In genomic region chr1:62689524-62689923, GRCh38 we compare ENCODE assay signal across 8 cellular contexts. TPM values are rescaled to one million over a fixed set of nuclear protein-coding genes. Genes with fewer than 3 reads are reported as not detected.
DNase-seq lines count a peak whose midpoint lies in the region; ATAC-seq and TF ChIP-seq lines count a peak whose summit lies in the region.

No MANE protein-coding gene starts in this region.

- H3K27me3 ChIP-seq in iPS-18a (ENCODE audit: control insufficient read depth, insufficient read depth, low read length) (no peaks in the 10 kb centered on the region), suprapubic skin (no peaks in the 10 kb centered on the region), HAP-1 (ENCODE audit: low read depth) (no peaks in the 10 kb centered on the region)

- no peak for TF ChIP-seq EP300 in suprapubic skin (IDR thresholded peaks at IDR 0.05)

- H3K4me3 Mint-ChIP-seq in activated CD4-positive, alpha-beta T cell treated with anti-CD3 and anti-CD28 coated beads, Interleukin-2, amount 10 ng/mL, durations not matched to agents 24 days and 14 days = peak overlapping the region; percentile 46
- peak overlapping the region; percentile 86 for H3K4me3 Mint-ChIP-seq in activated naive CD8-positive, alpha-beta T cell treated with anti-CD3 and anti-CD28 coated beads, Interleukin-2, amount 50 U/mL, for 24 hours

- no peak overlapping the region for H3K9ac ChIP-seq in iPS-18a (ENCODE audit: low read length)

- H3K36me3 ChIP-seq in iPS-18a (ENCODE audit: control insufficient read depth, low read depth, low read length) (no peaks in the 10 kb centered on the region), suprapubic skin (no peaks in the 10 kb centered on the region), HAP-1 (replicated peaks) (no peaks in the 10 kb centered on the region)

- H3K36me3 Mint-ChIP-seq in activated CD4-positive, alpha-beta T cell treated with anti-CD3 and anti-CD28 coated beads, Interleukin-2, amount 10 ng/mL, durations not matched to agents 24 days and 14 days (ENCODE audit: low read depth) = peaks cover 1% of the 10 kb centered on the region
- H3K36me3 Mint-ChIP-seq in activated naive CD8-positive, alpha-beta T cell treated with anti-CD3 and anti-CD28 coated beads, Interleukin-2, amount 50 U/mL, for 24 hours (ENCODE audit: low read depth) = no peaks in the 10 kb centered on the region

- H3K4me1 ChIP-seq in iPS-18a (ENCODE audit: control insufficient read depth, low read depth, low read length) = peaks cover 11% of the 10 kb centered on the region
- H3K4me1 ChIP-seq in suprapubic skin = peaks cover 52% of the 10 kb centered on the region
- peaks cover 32% of the 10 kb centered on the region for H3K4me1 ChIP-seq in HAP-1

- peak; percentile 75 for ATAC-seq in activated naive CD8-positive, alpha-beta T cell treated with anti-CD3 and anti-CD28 coated beads, Interleukin-2, amount 50 U/mL, for 24 hours
- ATAC-seq in HG02884 (IDR thresholded peaks at IDR 0.05; ENCODE audit: unreplicated experiment) = no peak

- H3K4me1 Mint-ChIP-seq in activated CD4-positive, alpha-beta T cell treated with anti-CD3 and anti-CD28 coated beads, Interleukin-2, amount 10 ng/mL, durations not matched to agents 24 days and 14 days = peaks cover 21% of the 10 kb centered on the region
- H3K4me1 Mint-ChIP-seq in activated naive CD8-positive, alpha-beta T cell treated with anti-CD3 and anti-CD28 coated beads, Interleukin-2, amount 50 U/mL, for 24 hours = peaks cover 37% of the 10 kb centered on the region

- no peak for DNase-seq in activated CD4-positive, alpha-beta T cell treated with anti-CD3 and anti-CD28 coated beads, Interleukin-2, amount 10 ng/mL, durations not matched to agents 24 days and 14 days
- DNase-seq in activated CD4-positive, alpha-beta T cell treated with anti-CD3 and anti-CD28 coated beads for 48 hours = no peak
- DNase-seq in activated naive CD8-positive, alpha-beta T cell treated with anti-CD3 and anti-CD28 coated beads, Interleukin-2, amount 50 U/mL, for 24 hours = no peak
- DNase-seq in suprapubic skin (ENCODE audit: low spot score in 2 of 2) (no peak), HAP-1 (ENCODE audit: low spot score in 2 of 2) (no peak)
- DNase-seq in stimulated activated CD4-positive, alpha-beta T cell treated with anti-CD3 and anti-CD28 coated beads, Interleukin-1b, Interleukin-23, amount 100 ng/mL, for 48 hours = no peak

- H3K9me3 Mint-ChIP-seq in activated CD4-positive, alpha-beta T cell treated with anti-CD3 and anti-CD28 coated beads, Interleukin-2, amount 10 ng/mL, durations not matched to agents 24 days and 14 days = no peaks in the 10 kb centered on the region
- no peaks in the 10 kb centered on the region for H3K9me3 Mint-ChIP-seq in activated naive CD8-positive, alpha-beta T cell treated with anti-CD3 and anti-CD28 coated beads, Interleukin-2, amount 50 U/mL, for 24 hours

- in situ Hi-C loops in HAP-1 (cut with MboI; ENCODE audit: low sequenced_read_pairs) = no loop called here

- H3K4me3 ChIP-seq in iPS-18a (ENCODE audit: low read length) (peak overlapping the region; percentile 89), suprapubic skin (no peak overlapping the region), HAP-1 (no peak overlapping the region)

- H3K27me3 Mint-ChIP-seq in activated CD4-positive, alpha-beta T cell treated with anti-CD3 and anti-CD28 coated beads, Interleukin-2, amount 10 ng/mL, durations not matched to agents 24 days and 14 days = peaks cover 3% of the 10 kb centered on the region
- H3K27me3 Mint-ChIP-seq in activated naive CD8-positive, alpha-beta T cell treated with anti-CD3 and anti-CD28 coated beads, Interleukin-2, amount 50 U/mL, for 24 hours = no peaks in the 10 kb centered on the region

- H3K27ac Mint-ChIP-seq in activated CD4-positive, alpha-beta T cell treated with anti-CD3 and anti-CD28 coated beads, Interleukin-2, amount 10 ng/mL, durations not matched to agents 24 days and 14 days = no peak overlapping the region
- no peak overlapping the region for H3K27ac Mint-ChIP-seq in activated naive CD8-positive, alpha-beta T cell treated with anti-CD3 and anti-CD28 coated beads, Interleukin-2, amount 50 U/mL, for 24 hours

- TF ChIP-seq POLR2A in suprapubic skin (IDR thresholded peaks at IDR 0.05) = no peak

- 91% methylated on average over 1 of the region's 1 CpG for WGBS in suprapubic skin

- H3K9me3 ChIP-seq in iPS-18a (ENCODE audit: control insufficient read depth, low read depth, low read length) (no peaks in the 10 kb centered on the region), suprapubic skin (no peaks in the 10 kb centered on the region), HAP-1 (no peaks in the 10 kb centered on the region)

- no peak overlapping the region for H3K27ac ChIP-seq in iPS-18a (ENCODE audit: low read length)
- peak overlapping the region; percentile 64 for H3K27ac ChIP-seq in suprapubic skin

- TF ChIP-seq CTCF in suprapubic skin (IDR thresholded peaks at IDR 0.05) = no peak

- intact Hi-C loops in activated CD4-positive, alpha-beta T cell treated with anti-CD3 and anti-CD28 coated beads, Interleukin-2, amount 10 ng/mL, durations not matched to agents 24 days and 14 days (cut with micrococcal nuclease) = loop anchor here (1.0 to 10.0 kb wide), 3 partner anchors 65 to 253 kb away; partner anchors contain the start of gene ATG4C

RNA-seq across cellular contexts. Expression of gene DOCK7, which starts 1.3 kb away (rescaled TPM):
- total RNA-seq in activated CD4-positive, alpha-beta T cell treated with anti-CD3 and anti-CD28 coated beads, Interleukin-2, amount 10 ng/mL, durations not matched to agents 24 days and 14 days = 17.8 and 18.0 TPM in 2 replicates
- total RNA-seq in suprapubic skin = 10 to 100 TPM; 23.4 to 47.0 (median 44.2) TPM
